ENCODE assay signal across 8 cellular contexts in genomic region chr12:47715393-47715876, GRCh38. TPM values are rescaled to one million over a fixed set of nuclear protein-coding genes. Genes with fewer than 3 reads are reported as not detected.
DNase-seq lines count a peak whose midpoint lies in the region; ATAC-seq and TF ChIP-seq lines count a peak whose summit lies in the region.

No MANE protein-coding gene starts in this region.

- H3K4me3 Mint-ChIP-seq in activated CD4-positive, alpha-beta memory T cell treated with anti-CD3 and anti-CD28 coated beads, Interleukin-2, amount 10 ng/mL, durations not matched to agents 7 days and 5 days, result no peak overlapping the region

- CTCF ChIA-PET in activated CD4-positive, alpha-beta memory T cell treated with anti-CD3 and anti-CD28 coated beads, Interleukin-2, amount 10 ng/mL, durations not matched to agents 7 days and 5 days (lab: Charles Lee), result interaction anchor here (0.7 to 10.9 kb wide), 16 partner anchors 8 to 683 kb away, joined by 3 to 115 read pairs (median 8); partner anchors contain the start of genes ENDOU, RAPGEF3, RPAP3 and SLC48A1

- H3K36me3 ChIP-seq in effector memory CD4-positive, alpha-beta T cell (ENCODE audit: control insufficient read depth, insufficient read depth, low read length), result no peaks in the 10 kb centered on the region

- no peak overlapping the region for H3K4me3 ChIP-seq in AG09309 (ENCODE audit: control insufficient read depth, low read depth, low read length)
- H3K4me3 ChIP-seq in effector memory CD4-positive, alpha-beta T cell (ENCODE audit: insufficient read depth, low read depth, low read length, poor library complexity, severe bottlenecking), result no peak overlapping the region

- no peaks in the 10 kb centered on the region for H3K27me3 Mint-ChIP-seq in activated CD4-positive, alpha-beta memory T cell treated with anti-CD3 and anti-CD28 coated beads, Interleukin-2, amount 10 ng/mL, durations not matched to agents 7 days and 5 days

- ATAC-seq in GM19025 (IDR thresholded peaks at IDR 0.05; ENCODE audit: low read depth, unreplicated experiment), result peak; percentile 77
- peak; percentile 77 for ATAC-seq in HG03565 (IDR thresholded peaks at IDR 0.05; ENCODE audit: unreplicated experiment)

- no peaks in the 10 kb centered on the region for H3K9me3 Mint-ChIP-seq in activated CD4-positive, alpha-beta memory T cell treated with anti-CD3 and anti-CD28 coated beads, Interleukin-2, amount 10 ng/mL, durations not matched to agents 7 days and 5 days

- no peak overlapping the region for H3K27ac Mint-ChIP-seq in activated CD4-positive, alpha-beta memory T cell treated with anti-CD3 and anti-CD28 coated beads, Interleukin-2, amount 10 ng/mL, durations not matched to agents 7 days and 5 days

- H3K9me3 ChIP-seq in effector memory CD4-positive, alpha-beta T cell (ENCODE audit: control insufficient read depth, low read length), result no peaks in the 10 kb centered on the region

- POLR2A ChIA-PET in activated CD4-positive, alpha-beta memory T cell treated with anti-CD3 and anti-CD28 coated beads, Interleukin-2, amount 10 ng/mL, durations not matched to agents 7 days and 5 days (lab: Charles Lee), result interaction anchor here (0.8 to 3.0 kb wide), 6 partner anchors 9 to 123 kb away, joined by 3 to 9 read pairs (median 5); no protein-coding TSS in a partner anchor

- H3K4me1 ChIP-seq in effector memory CD4-positive, alpha-beta T cell (ENCODE audit: control insufficient read depth, insufficient read depth, low read length, poor library complexity, severe bottlenecking), result peaks cover 21% of the 10 kb centered on the region

- DNase-seq in AG09309 (ENCODE audit: low read depth) (no peak), NCI-H82 (lab: John Stamatoyannopoulos, UW) (peak; percentile 94), mesenteric fat pad (ENCODE audit: low spot score) (peak; percentile 89)
- peak; percentile 81 for DNase-seq in activated CD4-positive, alpha-beta memory T cell treated with anti-CD3 and anti-CD28 coated beads, Interleukin-2, amount 10 ng/mL, durations not matched to agents 7 days and 5 days
- DNase-seq in effector memory CD4-positive, alpha-beta T cell, result peak; percentile 51 to 72 (median 57)
- peak; percentile 39 to 52 for DNase-seq in stimulated activated CD8-positive, alpha-beta memory T cell treated with anti-CD3 and anti-CD28 coated beads, Interleukin-15, amount 100 ng/mL, for 48 hours (ENCODE audit: low read depth in 2 of 2)

- no peak overlapping the region for H3K27ac ChIP-seq in effector memory CD4-positive, alpha-beta T cell (ENCODE audit: insufficient read depth, low read length, poor library complexity, severe bottlenecking)

- peak; percentile 74 for TF ChIP-seq CTCF in AG09309 (IDR thresholded peaks at IDR 0.05; ENCODE audit: control insufficient read depth, insufficient read depth, low read depth, low read length, missing control alignments)

- H3K27me3 ChIP-seq in effector memory CD4-positive, alpha-beta T cell (replicated peaks; ENCODE audit: control insufficient read depth, insufficient read depth, low read length, poor library complexity, severe bottlenecking), result no peaks in the 10 kb centered on the region

- H3K36me3 Mint-ChIP-seq in activated CD4-positive, alpha-beta memory T cell treated with anti-CD3 and anti-CD28 coated beads, Interleukin-2, amount 10 ng/mL, durations not matched to agents 7 days and 5 days (ENCODE audit: low read depth), result peaks cover 4% of the 10 kb centered on the region

- H3K4me1 Mint-ChIP-seq in activated CD4-positive, alpha-beta memory T cell treated with anti-CD3 and anti-CD28 coated beads, Interleukin-2, amount 10 ng/mL, durations not matched to agents 7 days and 5 days, result peaks cover 22% of the 10 kb centered on the region

RNA-seq across cellular contexts. Expression of gene RPAP3, which starts 9.6 kb away (rescaled TPM):
- 10 to 100 TPM; 38.4 to 40.7 TPM for total RNA-seq in activated CD4-positive, alpha-beta memory T cell treated with anti-CD3 and anti-CD28 coated beads, Interleukin-2, amount 10 ng/mL, durations not matched to agents 7 days and 5 days
- total RNA-seq in mesenteric fat pad, result 17.6 TPM

RNA-seq across cellular contexts. Expression of gene ENDOU, which starts 9.9 kb away (rescaled TPM):
- not detected for total RNA-seq in activated CD4-positive, alpha-beta memory T cell treated with anti-CD3 and anti-CD28 coated beads, Interleukin-2, amount 10 ng/mL, durations not matched to agents 7 days and 5 days
- total RNA-seq in mesenteric fat pad, result 1.4 TPM

RNA-seq across cellular contexts. Expression of gene RAPGEF3, which starts 43.2 kb away (rescaled TPM):
- 1 to 10 TPM; 1.4 to 1.6 TPM for total RNA-seq in activated CD4-positive, alpha-beta memory T cell treated with anti-CD3 and anti-CD28 coated beads, Interleukin-2, amount 10 ng/mL, durations not matched to agents 7 days and 5 days
- total RNA-seq in mesenteric fat pad, result 79.4 TPM

RNA-seq across cellular contexts. Expression of gene SLC48A1, which starts 57.6 kb away (rescaled TPM):
- 10 to 100 TPM; 19.4 to 22.6 TPM for total RNA-seq in activated CD4-positive, alpha-beta memory T cell treated with anti-CD3 and anti-CD28 coated beads, Interleukin-2, amount 10 ng/mL, durations not matched to agents 7 days and 5 days
- total RNA-seq in mesenteric fat pad, result 40.3 TPM

Comparison
In these comparisons a context has a peak if more than half of its experiments do, and no peak if none do; other contexts are left out.
1. RNA of gene RAPGEF3, which starts 43.2 kb away (total RNA-seq): 79.4 TPM in mesenteric fat pad (single experiment); 1.4 to 1.6 TPM in activated CD4-positive, alpha-beta memory T cell treated with anti-CD3 and anti-CD28 coated beads, Interleukin-2, amount 10 ng/mL, durations not matched to agents 7 days and 5 days; every median in the first group is over 10 times any median in the second.